Comparison of ENCODE assay signal across 9 cellular contexts in the genomic region with DNA sequence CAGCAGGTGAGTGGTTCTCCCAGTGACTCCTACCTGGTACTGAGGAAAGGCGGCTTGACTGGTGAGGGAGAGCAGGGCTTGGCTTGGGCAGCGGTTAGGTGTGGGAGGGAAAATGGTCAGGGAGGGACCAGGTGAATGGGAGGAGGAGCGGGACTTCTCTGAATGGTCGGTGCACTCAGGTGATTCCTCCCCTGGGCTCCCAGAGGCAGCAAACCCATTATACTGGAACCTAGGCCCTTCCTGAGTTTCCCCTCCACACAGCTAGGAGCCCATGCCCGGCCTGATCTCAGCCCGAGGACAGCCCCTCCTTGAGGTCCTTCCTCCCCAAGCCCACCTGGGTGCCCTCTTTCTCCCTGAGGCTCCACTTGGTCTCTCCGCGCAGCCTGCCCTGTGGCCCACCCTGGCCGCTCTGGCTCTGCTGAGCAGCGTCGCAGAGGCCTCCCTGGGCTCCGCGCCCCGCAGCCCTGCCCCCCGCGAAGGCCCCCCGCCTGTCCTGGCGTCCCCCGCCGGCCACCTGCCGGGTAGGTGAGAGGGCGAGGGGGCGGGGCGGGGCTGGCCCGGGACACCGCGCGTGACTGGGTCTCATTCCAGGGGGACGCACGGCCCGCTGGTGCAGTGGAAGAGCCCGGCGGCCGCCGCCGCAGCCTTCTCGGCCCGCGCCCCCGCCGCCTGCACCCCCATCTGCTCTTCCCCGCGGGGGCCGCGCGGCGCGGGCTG.
A peak's percentile ranks its signal among the peaks of the same experiment; 100 is the strongest.
DNase-seq lines count a peak whose midpoint lies in the region; ATAC-seq and TF ChIP-seq lines count a peak whose summit lies in the region.
"Had no signal": no experiment of that assay in that cellular context is flagged by ENCODE, and none has a peak within 500 bp of the region (broad histone marks: within the 10 kb centered on the region; RNA-seq: fewer than 3 reads in every experiment).

No MANE protein-coding gene starts in this region.

- H3K27me3 ChIP-seq in subcutaneous abdominal adipose tissue (ENCODE audit: control insufficient read depth in 5 of 5, insufficient read depth in 4 of 5, low read length in 5 of 5), result peaks cover 13 to 35% (median 23%) of the 10 kb centered on the region in 5 donors

- peaks cover 0 to 3% (median 0%) of the 10 kb centered on the region in 5 donors for H3K36me3 ChIP-seq in subcutaneous abdominal adipose tissue (ENCODE audit: control insufficient read depth in 5 of 5, insufficient read depth in 5 of 5, low read length in 5 of 5)

- H3K27ac ChIP-seq in VCaP (peak overlapping the region; percentile 95), subcutaneous abdominal adipose tissue (ENCODE audit: low read depth, low read length) (no peak overlapping the region)

- H3K9me3 ChIP-seq in subcutaneous abdominal adipose tissue (ENCODE audit: control insufficient read depth in 5 of 5, low read length in 5 of 5), result no peaks in the 10 kb centered on the region

- peaks cover 0 to 30% (median 26%) of the 10 kb centered on the region in 5 donors for H3K4me1 ChIP-seq in subcutaneous abdominal adipose tissue (ENCODE audit: control insufficient read depth in 5 of 5, insufficient read depth in 5 of 5, low read length in 5 of 5)

- DNase-seq in NCI-H1417 (lab: John Stamatoyannopoulos, UW), result peak in 2 of 3 experiments; percentile 52 to 57
- DNase-seq in NCI-H1417 treated with DMSO at 0.1 percent for 48 hours (lab: John Stamatoyannopoulos, UW), result no peak
- DNase-seq in iPS-NIHi11 (ENCODE audit: low spot score), result peak; percentile 70
- DNase-seq in 8988T, result no peak
- DNase-seq: HFFc6 had no signal

- no peak for TF ChIP-seq CTCF in VCaP (conservative IDR thresholded peaks at IDR 0.05)

- no peak for ATAC-seq in HG02938 (IDR thresholded peaks at IDR 0.05; ENCODE audit: unreplicated experiment)
- no peak for ATAC-seq in HG02798 (IDR thresholded peaks at IDR 0.05; ENCODE audit: poor library complexity, unreplicated experiment)

- peak overlapping the region in 1 of 5 donors; percentile 8 for H3K9ac ChIP-seq in subcutaneous abdominal adipose tissue (ENCODE audit: low read length in 5 of 5)

- peak overlapping the region in 4 of 5 donors; percentile 36 to 65 (median 54) for H3K4me3 ChIP-seq in subcutaneous abdominal adipose tissue (ENCODE audit: low read depth in 1 of 5, low read length in 5 of 5)

Comparison
In these comparisons a context has a peak if more than half of its experiments do, and no peak if none do; other contexts are left out.
1. DNase-seq: peak in NCI-H1417 (2 of 3) and iPS-NIHi11 (single experiment); none in NCI-H1417 treated with DMSO at 0.1 percent for 48 hours (single experiment) and 8988T (single experiment).